Comparison of ENCODE assay signal across 24 cellular contexts in the genomic region with DNA sequence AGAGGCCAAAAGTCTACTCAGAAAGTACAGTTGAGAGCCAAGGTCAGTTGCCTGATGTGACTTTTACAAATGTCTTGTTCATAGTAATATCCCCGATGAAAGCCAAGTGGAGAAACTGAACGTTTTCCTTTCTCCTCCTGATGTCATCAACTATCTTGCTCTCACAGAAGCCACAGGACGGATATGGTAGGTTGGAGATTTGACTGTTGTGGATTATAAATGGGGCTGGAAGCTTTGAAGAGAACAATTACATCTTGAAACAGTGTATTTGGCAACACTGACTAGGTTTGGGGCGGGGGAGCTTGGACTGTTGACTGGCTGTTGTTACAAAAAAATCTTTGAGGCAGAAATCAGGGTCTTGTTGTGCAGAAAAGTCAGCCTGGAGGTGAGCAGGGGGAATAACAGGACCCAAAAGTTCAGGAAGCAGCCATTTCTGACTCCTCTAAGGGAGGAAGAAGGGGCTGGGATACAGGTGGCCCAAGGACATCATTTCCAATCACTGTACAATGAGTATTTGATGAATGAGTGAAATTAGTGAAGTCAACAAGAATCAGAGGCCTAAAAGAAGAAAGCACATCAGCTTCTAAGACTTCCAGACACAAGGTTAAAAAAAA. TPM values are rescaled to one million over a fixed set of nuclear protein-coding genes. Genes with fewer than 3 reads are reported as not detected.
"Had no signal": no experiment of that assay in that cellular context is flagged by ENCODE, and none has a peak within 500 bp of the region (broad histone marks: within the 10 kb centered on the region; RNA-seq: fewer than 3 reads in every experiment).

No MANE protein-coding gene starts in this region.

- H3K36me3 Mint-ChIP-seq: activated CD8-positive, alpha-beta memory T cell treated with anti-CD3 and anti-CD28 coated beads, Interleukin-2, amount 10 ng/mL, durations not matched to agents 7 days and 5 days; activated naive CD8-positive, alpha-beta T cell treated with anti-CD3 and anti-CD28 coated beads for 36 hours; T-cell had no signal

- H3K27me3 ChIP-seq: left lung, right lobe of liver, tibial nerve, vagina had no signal

- H3K27ac Mint-ChIP-seq: activated B cell treated with CpG ODN at 0.5 μM for 24 hours; activated CD4-positive, alpha-beta memory T cell treated with anti-CD3 and anti-CD28 coated beads, Interleukin-2, amount 10 ng/mL, durations not matched to agents 7 days and 5 days; activated CD8-positive, alpha-beta memory T cell treated with anti-CD3 and anti-CD28 coated beads, Interleukin-2, amount 10 ng/mL, durations not matched to agents 7 days and 5 days; activated naive CD8-positive, alpha-beta T cell treated with anti-CD3 and anti-CD28 coated beads for 36 hours; activated T-helper 17 cell treated with anti-CD3 and anti-CD28 coated beads, Interleukin-2, amount 50 U/mL, for 72 hours; stimulated activated naive CD8-positive, alpha-beta T cell treated with anti-CD3 and anti-CD28 coated beads, Interleukin-15, Interleukin-2, amounts not matched to agents 100 ng/mL and 50 ng/mL, for 24 hours; T-cell had no signal

- H3K9me3 Mint-ChIP-seq: activated B cell treated with CpG ODN at 0.5 μM for 24 hours; activated CD4-positive, alpha-beta memory T cell treated with anti-CD3 and anti-CD28 coated beads, Interleukin-2, amount 10 ng/mL, durations not matched to agents 7 days and 5 days; activated naive CD8-positive, alpha-beta T cell treated with anti-CD3 and anti-CD28 coated beads for 36 hours; activated T-helper 17 cell treated with anti-CD3 and anti-CD28 coated beads, Interleukin-2, amount 50 U/mL, for 72 hours; neural crest cell; stimulated activated naive CD8-positive, alpha-beta T cell treated with anti-CD3 and anti-CD28 coated beads, Interleukin-15, Interleukin-2, amounts not matched to agents 100 ng/mL and 50 ng/mL, for 24 hours; T-cell had no signal

- H3K4me1 Mint-ChIP-seq: activated B cell treated with CpG ODN at 0.5 μM for 24 hours; activated CD4-positive, alpha-beta memory T cell treated with anti-CD3 and anti-CD28 coated beads, Interleukin-2, amount 10 ng/mL, durations not matched to agents 7 days and 5 days; activated naive CD8-positive, alpha-beta T cell treated with anti-CD3 and anti-CD28 coated beads for 36 hours; neural crest cell; T-cell had no signal

- H3K4me3 Mint-ChIP-seq: activated B cell treated with CpG ODN at 0.5 μM for 24 hours; activated CD4-positive, alpha-beta memory T cell treated with anti-CD3 and anti-CD28 coated beads, Interleukin-2, amount 10 ng/mL, durations not matched to agents 7 days and 5 days; activated CD8-positive, alpha-beta memory T cell treated with anti-CD3 and anti-CD28 coated beads, Interleukin-2, amount 10 ng/mL, durations not matched to agents 7 days and 5 days; activated naive CD8-positive, alpha-beta T cell treated with anti-CD3 and anti-CD28 coated beads for 36 hours; activated T-helper 17 cell treated with anti-CD3 and anti-CD28 coated beads, Interleukin-2, amount 50 U/mL, for 72 hours; neural crest cell; stimulated activated naive CD8-positive, alpha-beta T cell treated with anti-CD3 and anti-CD28 coated beads, Interleukin-15, Interleukin-2, amounts not matched to agents 100 ng/mL and 50 ng/mL, for 24 hours; T-cell had no signal

- H3K4me1 ChIP-seq: left lung, right lobe of liver, tibial nerve, vagina had no signal

- H3K9me3 ChIP-seq: left lung, right lobe of liver, tibial nerve, vagina had no signal

- ATAC-seq: activated CD8-positive, alpha-beta memory T cell treated with anti-CD3 and anti-CD28 coated beads, Interleukin-2, amount 10 ng/mL, durations not matched to agents 7 days and 5 days; activated T-helper 17 cell treated with anti-CD3 and anti-CD28 coated beads, Interleukin-2, amount 50 U/mL, for 72 hours; left lung; right lobe of liver; T-cell had no signal

- H3K4me3 ChIP-seq: cardiac muscle cell, left lung, right lobe of liver, tibial nerve, vagina had no signal

- H3K27ac ChIP-seq: cardiac muscle cell, left lung, right lobe of liver, tibial nerve, vagina had no signal

- H3K36me3 ChIP-seq: cardiac muscle cell, left lung, right lobe of liver, tibial nerve, vagina had no signal

- DNase-seq: activated B cell treated with CpG ODN at 0.5 μM for 24 hours; activated CD4-positive, alpha-beta memory T cell treated with anti-CD3 and anti-CD28 coated beads, Interleukin-2, amount 10 ng/mL, durations not matched to agents 7 days and 5 days; activated CD4-positive, alpha-beta T cell treated with anti-CD3 and anti-CD28 coated beads for 4 hours; activated CD8-positive, alpha-beta memory T cell treated with anti-CD3 and anti-CD28 coated beads, Interleukin-2, amount 10 ng/mL, durations not matched to agents 7 days and 5 days; activated naive CD4-positive, alpha-beta T cell; activated naive CD8-positive, alpha-beta T cell treated with anti-CD3 and anti-CD28 coated beads for 36 hours; amniotic stem cell; erythroblast; left lung; right lobe of liver; small intestine; stimulated activated CD4-positive, alpha-beta T cell treated with anti-CD3 and anti-CD28 coated beads, Interleukin-15, amount 100 ng/mL, for 24 hours; stimulated activated CD4-positive, alpha-beta T cell treated with anti-CD3 and anti-CD28 coated beads, Interleukin-2, amount 100 ng/mL, for 48 hours; T-cell; T-helper 9 cell had no signal

RNA-seq across cellular contexts. Expression of a gene that starts 24.3 kb away (rescaled TPM):
- total RNA-seq: activated B cell treated with CpG ODN at 0.5 μM for 24 hours; activated T-helper 17 cell treated with anti-CD3 and anti-CD28 coated beads, Interleukin-2, amount 50 U/mL, for 72 hours; cardiac muscle cell; frontal cortex; kidney epithelial cell; neural crest cell; pulmonary artery endothelial cell; right lobe of liver; T-cell; tibial nerve; vagina had no signal
- polyA plus RNA-seq: cardiac muscle cell had no signal
